9 cellular contexts compared by ENCODE assay signal in the genomic region with DNA sequence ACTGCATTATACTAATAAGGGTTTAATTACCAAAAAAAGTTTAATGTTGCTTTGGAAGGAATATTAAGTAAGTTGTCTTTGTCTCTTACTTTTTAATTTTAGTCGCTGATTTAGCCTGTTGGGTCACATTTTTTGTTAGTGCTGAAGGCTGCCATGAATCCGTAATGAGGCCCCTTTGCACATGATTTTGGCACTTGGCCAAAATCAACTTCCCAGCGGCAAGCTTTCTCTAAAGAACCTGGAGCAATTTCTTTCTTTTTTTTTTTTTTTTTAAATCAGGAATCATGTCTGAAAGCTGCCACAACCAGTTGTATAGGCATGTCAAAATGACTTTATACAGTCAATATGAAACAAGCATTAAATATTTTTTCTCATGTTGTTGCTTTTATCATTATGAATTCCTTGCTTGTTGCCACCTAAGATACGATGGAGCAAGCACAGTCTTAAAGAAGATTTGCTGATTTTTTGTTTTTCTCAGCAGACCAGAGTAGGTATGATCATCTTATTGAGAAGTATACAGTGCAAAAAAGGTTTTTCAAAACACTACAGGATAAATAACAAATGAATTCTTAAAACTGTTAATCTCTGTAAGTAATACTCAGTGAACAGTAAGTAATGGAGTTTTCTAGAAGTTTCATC.
DNase-seq lines count a peak whose midpoint lies in the region; ATAC-seq and TF ChIP-seq lines count a peak whose summit lies in the region.
"Had no signal": no experiment of that assay in that cellular context is flagged by ENCODE, and none has a peak within 500 bp of the region (broad histone marks: within the 10 kb centered on the region; RNA-seq: fewer than 3 reads in every experiment).

No MANE protein-coding gene starts in this region.

- CTCF ChIA-PET in A673 (lab: Charles Lee) = no interaction called here

- BruUV-seq in A673 (replicated peaks; lab: Mats Ljungman, UMichigan) = no TSS peak

- POLR2A ChIA-PET in A673 (lab: Charles Lee; ENCODE audit: low non-redundant PET) = no interaction called here

- no peaks in the 10 kb centered on the region for H3K27me3 ChIP-seq in A673 (replicated peaks; ENCODE audit: insufficient read depth, low read depth, low read length, poor library complexity)
- H3K27me3 ChIP-seq: BLaER1 treated with 17β-estradiol and CSF1 and Interleukin-3, amounts not matched to agents 10 nM and 100 nM had no signal

- TF ChIP-seq CTCF in A673 (conservative IDR thresholded peaks at IDR 0.05; ENCODE audit: low read depth, low read length) = no peak

- intact Hi-C loops in A673 (cut with micrococcal nuclease; ENCODE audit: unreplicated experiment) = no loop called here

- ATAC-seq in HG02973 (IDR thresholded peaks at IDR 0.05; ENCODE audit: unreplicated experiment) = no peak
- no peak for ATAC-seq in GM19023 (IDR thresholded peaks at IDR 0.05; ENCODE audit: unreplicated experiment)

- no peak overlapping the region for H3K4me3 ChIP-seq in A673 (ENCODE audit: low read depth, low read length, poor library complexity, severe bottlenecking)
- H3K4me3 ChIP-seq: BLaER1 treated with 17β-estradiol and CSF1 and Interleukin-3, amounts not matched to agents 10 nM and 100 nM had no signal

- peak; percentile 24 for DNase-seq in A673 (ENCODE audit: low spot score)
- peak; percentile 33 for DNase-seq in NCI-H2107 (lab: John Stamatoyannopoulos, UW)
- peak; percentile 89 for DNase-seq in dermis blood vessel endothelial cell
- DNase-seq in midbrain (lab: John Stamatoyannopoulos, UW) = peak; percentile 77
- DNase-seq in amniotic stem cell (lab: John Stamatoyannopoulos, UW) = no peak
- DNase-seq in Kasumi-1 (lab: John Stamatoyannopoulos, UW) = no peak

- H3K36me3 ChIP-seq in A673 (ENCODE audit: insufficient read depth, low read length, poor library complexity, severe bottlenecking) = no peaks in the 10 kb centered on the region
- H3K36me3 ChIP-seq: BLaER1 treated with 17β-estradiol and CSF1 and Interleukin-3, amounts not matched to agents 10 nM and 100 nM had no signal

- no peaks in the 10 kb centered on the region for H3K4me1 ChIP-seq in A673 (ENCODE audit: insufficient read depth, low read length, poor library complexity, severe bottlenecking)
- H3K4me1 ChIP-seq: BLaER1 treated with 17β-estradiol and CSF1 and Interleukin-3, amounts not matched to agents 10 nM and 100 nM had no signal

- no peaks in the 10 kb centered on the region for H3K9me3 ChIP-seq in A673 (ENCODE audit: low read depth, low read length, poor library complexity, severe bottlenecking)
- H3K9me3 ChIP-seq: BLaER1 treated with 17β-estradiol and CSF1 and Interleukin-3, amounts not matched to agents 10 nM and 100 nM had no signal

- H3K27ac ChIP-seq in A673 (ENCODE audit: low read depth, low read length, poor library complexity, severe bottlenecking) = no peak overlapping the region
- H3K27ac ChIP-seq: BLaER1 treated with 17β-estradiol and CSF1 and Interleukin-3, amounts not matched to agents 10 nM and 100 nM had no signal

Comparison
In these comparisons a context has a peak if more than half of its experiments do, and no peak if none do; other contexts are left out.
1. DNase-seq: peak in A673 (single experiment), NCI-H2107 (single experiment), dermis blood vessel endothelial cell (single experiment) and midbrain (single experiment); none in amniotic stem cell (single experiment) and Kasumi-1 (0 of 2).